Comparison of ENCODE assay signal across 9 cellular contexts in genomic region chr9:116365056-116365471, GRCh38.
A peak's percentile ranks its signal among the peaks of the same experiment; 100 is the strongest.
DNase-seq lines count a peak whose midpoint lies in the region; ATAC-seq and TF ChIP-seq lines count a peak whose summit lies in the region.
"Had no signal": no experiment of that assay in that cellular context is flagged by ENCODE, and none has a peak within 500 bp of the region (broad histone marks: within the 10 kb centered on the region; RNA-seq: fewer than 3 reads in every experiment).

No MANE protein-coding gene starts in this region.

- no peak overlapping the region for H2AFZ ChIP-seq in parathyroid adenoma

- H3K9me3 ChIP-seq in parathyroid adenoma (ENCODE audit: control insufficient read depth, low read length) (no peaks in the 10 kb centered on the region), HAP-1 (no peaks in the 10 kb centered on the region)

- H3K79me2 ChIP-seq in parathyroid adenoma, result no peaks in the 10 kb centered on the region

- peak overlapping the region; percentile 42 for H3K27ac ChIP-seq in parathyroid adenoma

- ATAC-seq in HG03439 (IDR thresholded peaks at IDR 0.05; ENCODE audit: unreplicated experiment), result no peak
- ATAC-seq in GM21825 (IDR thresholded peaks at IDR 0.05; ENCODE audit: unreplicated experiment), result no peak

- H3K27me3 ChIP-seq in parathyroid adenoma (ENCODE audit: control insufficient read depth, insufficient read depth, low read length) (no peaks in the 10 kb centered on the region), HAP-1 (ENCODE audit: low read depth) (no peaks in the 10 kb centered on the region; the same call in 1 of the 2 replicates)

- peak; percentile 93 for DNase-seq in DMS 273 (lab: John Stamatoyannopoulos, UW; ENCODE audit: unreplicated experiment)
- DNase-seq in NCI-H446 treated with DMSO at 0.1 percent for 48 hours (lab: John Stamatoyannopoulos, UW), result peak; percentile 6
- DNase-seq in fibroblast of pulmonary artery (ENCODE audit: low read depth), result peak; percentile 84
- no peak for DNase-seq in HAP-1 (ENCODE audit: low spot score in 2 of 2)
- DNase-seq in activated T-cell treated with anti-CD3 and anti-CD28 coated beads, Interleukin-2, amount 50 U/mL, for 1 hour, result no peak
- DNase-seq: NCI-H1105 had no signal

- peak; percentile 21 for TF ChIP-seq CTCF in fibroblast of pulmonary artery (IDR thresholded peaks at IDR 0.05; ENCODE audit: low read length, missing control alignments)
- no peak for TF ChIP-seq CTCF in parathyroid adenoma (IDR thresholded peaks at IDR 0.05)

- H3K4me2 ChIP-seq in parathyroid adenoma (ENCODE audit: low read length), result no peak overlapping the region

- H3K4me1 ChIP-seq in parathyroid adenoma (peaks cover 17% of the 10 kb centered on the region), HAP-1 (no peaks in the 10 kb centered on the region)

- H3K36me3 ChIP-seq in parathyroid adenoma (ENCODE audit: control insufficient read depth, insufficient read depth, low read length) (no peaks in the 10 kb centered on the region), HAP-1 (replicated peaks) (no peaks in the 10 kb centered on the region)

- H3K4me3 ChIP-seq in fibroblast of pulmonary artery (replicated peaks; ENCODE audit: low read depth, low read length) (no peak overlapping the region), parathyroid adenoma (ENCODE audit: low read depth, low read length) (no peak overlapping the region), HAP-1 (no peak overlapping the region)

- no peak overlapping the region for H3K9ac ChIP-seq in parathyroid adenoma

- in situ Hi-C loops in HAP-1 (cut with MboI; ENCODE audit: low sequenced_read_pairs), result no loop called here

Comparison
In these comparisons a context has a peak if more than half of its experiments do, and no peak if none do; other contexts are left out.
1. DNase-seq: peak in DMS 273 (single experiment), NCI-H446 treated with DMSO at 0.1 percent for 48 hours (single experiment) and fibroblast of pulmonary artery (single experiment); none in HAP-1 (0 of 2) and activated T-cell treated with anti-CD3 and anti-CD28 coated beads, Interleukin-2, amount 50 U/mL, for 1 hour (single experiment).